In the genomic region with DNA sequence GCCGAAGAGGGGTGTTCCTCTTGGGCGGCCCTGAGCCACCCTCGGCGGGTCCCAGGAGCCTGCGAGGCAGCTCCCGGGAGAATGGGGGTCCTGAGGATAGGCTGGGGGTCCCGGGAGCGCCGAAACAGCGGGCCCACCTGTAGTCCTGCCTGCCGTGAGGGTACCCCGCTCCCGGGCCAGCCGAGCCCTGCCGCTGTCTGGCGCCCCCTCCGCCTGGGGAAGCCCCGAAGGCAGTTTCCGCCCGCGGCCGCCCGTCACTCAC, we compare ENCODE assay signal across 8 cellular contexts. TPM values are rescaled to one million over a fixed set of nuclear protein-coding genes. Genes with fewer than 3 reads are reported as not detected.
DNase-seq lines count a peak whose midpoint lies in the region; ATAC-seq and TF ChIP-seq lines count a peak whose summit lies in the region.

No MANE protein-coding gene starts in this region.

- no peaks in the 10 kb centered on the region for H3K36me3 Mint-ChIP-seq in naive thymus-derived CD8-positive, alpha-beta T cell

- DNase-seq in Jurkat, Clone E6-1 (ENCODE audit: low read depth, low spot score) = no peak
- DNase-seq in dorsolateral prefrontal cortex = peak in 1 of 10 donors; percentile 49
- DNase-seq in naive thymus-derived CD8-positive, alpha-beta T cell = no peak
- no peak for DNase-seq in DMS153 treated with DMSO at 0.1 percent for 48 hours (lab: John Stamatoyannopoulos, UW; ENCODE audit: unreplicated experiment)
- DNase-seq in activated gamma-delta T cell treated with Interleukin-2 at 50 U/mL for 16 hours = no peak
- no peak for DNase-seq in middle frontal gyrus (ENCODE audit: extremely low spot score, low spot score)
- DNase-seq in activated CD8-positive, alpha-beta memory T cell treated with anti-CD3 and anti-CD28 coated beads, Interleukin-2, amount 50 U/mL, for 48 hours = no peak

- no peaks in the 10 kb centered on the region for H3K27me3 ChIP-seq in dorsolateral prefrontal cortex

- POLR2A ChIA-PET in naive thymus-derived CD8-positive, alpha-beta T cell (lab: Charles Lee) = interaction anchor here (2.5 to 4.9 kb wide), 2 partner anchors 21 to 102 kb away, joined by 8 to 30 read pairs; partner anchors contain the start of genes RNF114 and SLC9A8

- H3K27ac ChIP-seq in dorsolateral prefrontal cortex = peak overlapping the region; percentile 97 to 100 (median 100)

- no peaks in the 10 kb centered on the region for H3K27me3 Mint-ChIP-seq in naive thymus-derived CD8-positive, alpha-beta T cell

- ATAC-seq in GM21367 (IDR thresholded peaks at IDR 0.05; ENCODE audit: unreplicated experiment) = peak; percentile 19
- ATAC-seq in naive thymus-derived CD8-positive, alpha-beta T cell = peak; percentile 74 to 76

- H3K4me3 Mint-ChIP-seq in naive thymus-derived CD8-positive, alpha-beta T cell = peak overlapping the region; percentile 97 to 99 (median 98)

- H3K4me1 Mint-ChIP-seq in naive thymus-derived CD8-positive, alpha-beta T cell = peaks cover 17 to 56% (median 48%) of the 10 kb centered on the region in 4 donors

- intact Hi-C loops in dorsolateral prefrontal cortex (cut with DNase I) = loop anchor here in 1 of 2 donors (1.0 kb wide), 1 partner anchor 63 kb away; no protein-coding TSS in a partner anchor

- peak overlapping the region; percentile 93 for H3K4me3 ChIP-seq in Jurkat, Clone E6-1 (ENCODE audit: low read length)
- H3K4me3 ChIP-seq in dorsolateral prefrontal cortex = peak overlapping the region; percentile 81 to 100 (median 98)

- TF ChIP-seq CTCF in dorsolateral prefrontal cortex (IDR thresholded peaks at IDR 0.05 in 54 of 56, conservative IDR thresholded peaks at IDR 0.05 in 2 of 56; ENCODE audit: low read depth in 1 of 56, partially characterized antibody in 56 of 56) = peak in 3 of 56 donors; percentile 7 to 14 (median 11)

- H3K9me3 Mint-ChIP-seq in naive thymus-derived CD8-positive, alpha-beta T cell = no peaks in the 10 kb centered on the region

- H3K27ac Mint-ChIP-seq in naive thymus-derived CD8-positive, alpha-beta T cell = peak overlapping the region; percentile 79 to 100 (median 100)

RNA-seq across cellular contexts. Expression of gene SPATA2, which starts 0.3 kb away (rescaled TPM):
- polyA plus RNA-seq in Jurkat, Clone E6-1 (2012; ENCODE audit: insufficient read depth, insufficient read length) = 7.5 TPM
- 10 to 100 TPM; 23.0 to 60.6 (median 41.6) TPM for total RNA-seq in dorsolateral prefrontal cortex
- total RNA-seq in naive thymus-derived CD8-positive, alpha-beta T cell = 1 to 10 TPM; 8.0 to 9.0 TPM
- 1 to 10 TPM; 1.7 to 5.7 (median 2.0) TPM for polyA plus RNA-seq in naive thymus-derived CD8-positive, alpha-beta T cell

RNA-seq across cellular contexts. Expression of gene RNF114, which starts 21.1 kb away (rescaled TPM):
- 83.2 TPM for polyA plus RNA-seq in Jurkat, Clone E6-1 (2012; ENCODE audit: insufficient read depth, insufficient read length)
- total RNA-seq in dorsolateral prefrontal cortex = 10 to 100 TPM; 47.5 to 93.9 (median 61.7) TPM
- total RNA-seq in naive thymus-derived CD8-positive, alpha-beta T cell = 100 to 1,000 TPM; 104 to 105 TPM
- polyA plus RNA-seq in naive thymus-derived CD8-positive, alpha-beta T cell = 100 to 1,000 TPM; 123 to 133 (median 123) TPM
